Comparison of ENCODE assay signal across 14 cellular contexts in the genomic region with DNA sequence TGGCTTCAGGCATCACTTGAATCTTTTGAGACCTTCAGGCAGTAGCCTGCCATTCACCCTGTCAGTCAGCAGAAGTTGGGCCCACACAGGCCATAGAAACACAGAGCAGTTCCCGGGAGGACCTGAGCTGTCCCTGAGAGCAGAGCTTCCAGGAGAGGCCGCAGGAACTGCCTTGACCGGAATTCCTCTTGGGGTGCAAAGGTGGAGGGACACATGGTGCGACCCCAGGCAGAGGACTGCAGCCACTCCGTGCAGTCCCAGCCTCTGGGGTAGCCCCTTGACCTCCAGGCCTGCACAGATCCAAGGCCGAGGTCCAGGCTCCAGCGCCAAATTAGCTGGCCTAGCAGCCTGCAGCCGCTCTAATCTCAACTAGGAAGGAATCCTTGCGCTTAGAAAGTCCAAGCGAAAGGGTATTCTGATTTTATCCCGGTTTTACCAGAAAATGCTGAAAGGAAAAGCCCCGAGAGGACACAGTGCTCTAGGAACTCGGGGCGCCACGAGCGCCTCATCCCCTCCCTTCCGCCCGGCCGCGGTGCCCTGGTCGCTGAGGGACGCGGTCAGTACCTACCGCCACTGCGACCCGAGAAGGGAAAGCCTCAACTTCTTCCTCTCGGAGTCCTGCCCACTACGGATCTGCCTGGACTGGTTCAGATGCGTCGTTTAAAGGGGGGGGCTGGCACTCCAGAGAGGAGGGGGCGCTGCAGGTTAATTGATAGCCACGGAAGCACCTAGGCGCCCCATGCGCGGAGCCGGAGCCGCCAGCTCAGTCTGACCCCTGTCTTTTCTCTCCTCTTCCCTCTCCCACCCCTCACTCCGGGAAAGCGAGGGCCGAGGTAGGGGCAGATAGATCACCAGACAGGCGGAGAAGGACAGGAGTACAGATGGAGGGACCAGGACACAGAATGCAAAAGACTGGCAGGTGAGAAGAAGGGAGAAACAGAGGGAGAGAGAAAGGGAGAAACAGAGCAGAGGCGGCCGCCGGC. TPM values are rescaled to one million over a fixed set of nuclear protein-coding genes. Genes with fewer than 3 reads are reported as not detected.
DNase-seq lines count a peak whose midpoint lies in the region; ATAC-seq, FAIRE-seq and TF ChIP-seq lines count a peak whose summit lies in the region.
"Had no signal": no experiment of that assay in that cellular context is flagged by ENCODE, and none has a peak within 500 bp of the region (broad histone marks: within the 10 kb centered on the region; RNA-seq: fewer than 3 reads in every experiment).

No MANE protein-coding gene starts in this region.

- no peak overlapping the region; the same call in 1 of the 2 replicates for H2BK15ac ChIP-seq in H1 (ENCODE audit: low read length)

- H2AFZ ChIP-seq in H1 (ENCODE audit: low read length), result no peak overlapping the region; the same call in 1 of the 2 replicates

- TF ChIP-seq EP300 in H1 (IDR thresholded peaks at IDR 0.05; ENCODE audit: borderline replicate concordance in 1 of 2, low read depth in 2 of 2, low read length in 2 of 2), result no peak

- peaks cover 3 to 30% of the 10 kb centered on the region in 2 experiments for H4K20me1 ChIP-seq in H1 (replicated peaks in 1 of 2; ENCODE audit: control insufficient read depth in 1 of 2, insufficient read depth in 2 of 2, low read length in 2 of 2)

- WGBS in H1 (ENCODE audit: extremely low coverage in 1 of 2, insufficient coverage in 1 of 2, insufficient read length in 1 of 2, insufficient replicate concordance in 2 of 2, low coverage in 1 of 2, low lambda C conversion rate in 2 of 2, missing lambda C conversion rate in 1 of 2), 2 experiments, result 8% methylated on average over 22 of the region's 44 CpGs; no CpG with 5 or more reads in 1 of the 2 experiments

- no peak overlapping the region for H4K8ac ChIP-seq in H1 (ENCODE audit: extremely low read depth, insufficient read depth, low read length)

- H3K14ac ChIP-seq in H1 (ENCODE audit: insufficient read length), result no peak overlapping the region

- no peak for TF ChIP-seq POLR2A in H1 (IDR thresholded peaks at IDR 0.05; ENCODE audit: control extremely low read depth in 1 of 2, low read depth in 2 of 2, low read length in 2 of 2)

- H3K36me3 ChIP-seq in H1 (ENCODE audit: control insufficient read depth in 2 of 4, insufficient read depth in 4 of 4, low read length in 3 of 4), result peaks cover 0 to 10% (median 0%) of the 10 kb centered on the region in 4 experiments; a peak in 1 of 8 replicates
- H3K36me3 ChIP-seq: sigmoid colon had no signal

- no peak overlapping the region for H4K5ac ChIP-seq in H1 (ENCODE audit: insufficient read length, low read depth, low read length)

- no peak overlapping the region for H3K4ac ChIP-seq in H1 (replicated peaks; ENCODE audit: insufficient read length, low read depth, low read length)

- H3K4me1 ChIP-seq in H1 (replicated peaks in 1 of 4; ENCODE audit: control insufficient read depth in 3 of 4, insufficient read depth in 4 of 4, low read length in 3 of 4), result peaks cover 0 to 29% (median 22%) of the 10 kb centered on the region in 4 experiments; a peak in 5 of 7 replicates

- H3K27ac Mint-ChIP-seq in activated T-cell treated with anti-CD3 and anti-CD28 coated beads, Interleukin-2, amount 50 U/mL, for 72 hours, result no peak overlapping the region
- H3K27ac Mint-ChIP-seq in mesothelial cell of epicardium, result no peak overlapping the region
- no peak overlapping the region for H3K27ac Mint-ChIP-seq in stimulated activated memory B cell treated with anti-CD40 and anti-IgM and Interleukin-4, amounts not matched to agents 10 μg/mL and 1 μg/mL and 100 μg/mL, for 72 hours
- H3K27ac Mint-ChIP-seq: activated CD8-positive, alpha-beta memory T cell treated with anti-CD3 and anti-CD28 coated beads, Interleukin-2, amount 10 ng/mL, durations not matched to agents 7 days and 5 days had no signal

- H3K23me2 ChIP-seq in H1 (ENCODE audit: low read depth, low read length), result peaks cover 19% of the 10 kb centered on the region; the same call in 1 of the 2 replicates

- H3K9ac ChIP-seq in H1 (replicated peaks in 1 of 4; ENCODE audit: extremely low read depth in 1 of 4, low read depth in 3 of 4, low read length in 3 of 4), result 0 out of 7 replicates have a peak overlapping the region, but pooled peaks of 1 of the 4 experiments have one; percentile 14

- CTCF ChIA-PET in H1 (lab: Charles Lee; ENCODE audit: partially characterized antibody), result interaction anchor here (0.7 to 8.0 kb wide), 8 partner anchors 10 to 201 kb away, joined by 3 to 46 read pairs (median 8); no protein-coding TSS in a partner anchor

- H2BK12ac ChIP-seq in H1 (ENCODE audit: low read depth, low read length), result 0 out of 2 replicates have a peak overlapping the region, but pooled peaks have one; percentile 80

- H2AK5ac ChIP-seq in H1 (ENCODE audit: low read depth, low read length), result no peak overlapping the region

- TF ChIP-seq RAD21 in H1 (IDR thresholded peaks at IDR 0.05 in 1 of 2, conservative IDR thresholded peaks at IDR 0.05 in 1 of 2; ENCODE audit: low read depth in 2 of 2, low read length in 2 of 2), result no peak

- H2BK20ac ChIP-seq in H1 (ENCODE audit: low read length), result no peak overlapping the region

- POLR2A ChIA-PET in H1 (lab: Charles Lee; ENCODE audit: partially characterized antibody), result interaction anchor here (0.6 to 4.1 kb wide), 5 partner anchors 10 to 68 kb away, joined by 3 to 20 read pairs (median 3); no protein-coding TSS in a partner anchor

- H3K9me3 ChIP-seq in H1 (ENCODE audit: insufficient read depth in 2 of 2, low read depth in 1 of 2, low read length in 1 of 2), result no peaks in the 10 kb centered on the region
- H3K9me3 ChIP-seq: sigmoid colon had no signal

- no peak overlapping the region for H3K56ac ChIP-seq in H1 (replicated peaks; ENCODE audit: insufficient read length, low read depth, low read length)

- no peak for ATAC-seq in activated T-cell treated with anti-CD3 and anti-CD28 coated beads, Interleukin-2, amount 50 U/mL, for 72 hours (replicated peaks in 1 of 2)
- no peak for ATAC-seq in stimulated activated memory B cell treated with anti-CD40 and anti-IgM and Interleukin-4, amounts not matched to agents 10 μg/mL and 1 μg/mL and 100 μg/mL, for 72 hours
- no peak for ATAC-seq in HG02763 (IDR thresholded peaks at IDR 0.05; ENCODE audit: unreplicated experiment)
- ATAC-seq: activated CD8-positive, alpha-beta memory T cell treated with anti-CD3 and anti-CD28 coated beads, Interleukin-2, amount 10 ng/mL, durations not matched to agents 7 days and 5 days had no signal

- no peak overlapping the region for H2BK5ac ChIP-seq in H1 (ENCODE audit: low read depth, low read length)

- H2BK120ac ChIP-seq in H1 (replicated peaks; ENCODE audit: low read depth, low read length), result no peak overlapping the region

- H3K4me1 Mint-ChIP-seq in activated T-cell treated with anti-CD3 and anti-CD28 coated beads, Interleukin-2, amount 50 U/mL, for 72 hours (ENCODE audit: low read depth), result peaks cover 37% of the 10 kb centered on the region
- H3K4me1 Mint-ChIP-seq in mesothelial cell of epicardium, result peaks cover 20% of the 10 kb centered on the region
- H3K4me1 Mint-ChIP-seq in stimulated activated memory B cell treated with anti-CD40 and anti-IgM and Interleukin-4, amounts not matched to agents 10 μg/mL and 1 μg/mL and 100 μg/mL, for 72 hours, result peaks cover 53% of the 10 kb centered on the region

- H3K9me3 Mint-ChIP-seq in activated T-cell treated with anti-CD3 and anti-CD28 coated beads, Interleukin-2, amount 50 U/mL, for 72 hours, result no peaks in the 10 kb centered on the region
- no peaks in the 10 kb centered on the region for H3K9me3 Mint-ChIP-seq in mesothelial cell of epicardium
- H3K9me3 Mint-ChIP-seq in stimulated activated memory B cell treated with anti-CD40 and anti-IgM and Interleukin-4, amounts not matched to agents 10 μg/mL and 1 μg/mL and 100 μg/mL, for 72 hours, result no peaks in the 10 kb centered on the region

- H3K36me3 Mint-ChIP-seq in activated T-cell treated with anti-CD3 and anti-CD28 coated beads, Interleukin-2, amount 50 U/mL, for 72 hours (ENCODE audit: insufficient read depth in 2 of 2), result no peaks in the 10 kb centered on the region
- H3K36me3 Mint-ChIP-seq in mesothelial cell of epicardium, result no peaks in the 10 kb centered on the region
- no peaks in the 10 kb centered on the region for H3K36me3 Mint-ChIP-seq in stimulated activated memory B cell treated with anti-CD40 and anti-IgM and Interleukin-4, amounts not matched to agents 10 μg/mL and 1 μg/mL and 100 μg/mL, for 72 hours

- H4K91ac ChIP-seq in H1 (replicated peaks; ENCODE audit: insufficient read length, low read length), result no peak overlapping the region

- peak overlapping the region; percentile 80 to 83 for H3K4me2 ChIP-seq in H1 (ENCODE audit: insufficient read depth in 1 of 2, low read depth in 2 of 2, low read length in 2 of 2)

- no peak for DNase-seq in activated T-cell treated with anti-CD3 and anti-CD28 coated beads, Interleukin-2, amount 50 U/mL, for 72 hours
- DNase-seq in activated T-cell treated with anti-CD3 and anti-CD28 coated beads, Interleukin-2, amount 50 U/mL, for 1 hour, result no peak
- DNase-seq in H1 (ENCODE audit: low read depth in 1 of 2, low spot score in 2 of 2) (peak in 1 of 2 experiments; percentile 75), mesothelial cell of epicardium (ENCODE audit: low spot score in 2 of 2, unreplicated experiment in 2 of 2) (no peak), NCI-H1092 treated with DMSO at 0.1 percent for 48 hours (lab: John Stamatoyannopoulos, UW) (no peak)
- no peak for DNase-seq in activated CD4-positive, alpha-beta T cell treated with anti-CD3 and anti-CD28 coated beads for 48 hours
- DNase-seq: activated CD8-positive, alpha-beta memory T cell treated with anti-CD3 and anti-CD28 coated beads, Interleukin-2, amount 10 ng/mL, durations not matched to agents 7 days and 5 days; COR-L47; Kasumi-1; Right ventricle myocardium superior; sigmoid colon had no signal

- no peaks in the 10 kb centered on the region for H3K79me2 ChIP-seq in H1 (ENCODE audit: control insufficient read depth in 1 of 2, insufficient read depth in 2 of 2, low read length in 2 of 2)

- H3K27ac ChIP-seq in H1 (ENCODE audit: low read depth, low read length), result no peak overlapping the region
- H3K27ac ChIP-seq: sigmoid colon had no signal

- H3K4me3 Mint-ChIP-seq in activated T-cell treated with anti-CD3 and anti-CD28 coated beads, Interleukin-2, amount 50 U/mL, for 72 hours, result peak overlapping the region; percentile 59 to 69
- H3K4me3 Mint-ChIP-seq in mesothelial cell of epicardium, result peak overlapping the region; percentile 43
- H3K4me3 Mint-ChIP-seq in stimulated activated memory B cell treated with anti-CD40 and anti-IgM and Interleukin-4, amounts not matched to agents 10 μg/mL and 1 μg/mL and 100 μg/mL, for 72 hours, result peak overlapping the region; percentile 36
- H3K4me3 Mint-ChIP-seq: activated CD8-positive, alpha-beta memory T cell treated with anti-CD3 and anti-CD28 coated beads, Interleukin-2, amount 10 ng/mL, durations not matched to agents 7 days and 5 days had no signal

- no peak overlapping the region for H3K23ac ChIP-seq in H1 (ENCODE audit: insufficient read length)

- peaks cover 97 to 100% (median 100%) of the 10 kb centered on the region in 4 experiments for H3K27me3 ChIP-seq in H1 (replicated peaks in 1 of 4; ENCODE audit: control insufficient read depth in 3 of 4, extremely low read depth in 1 of 4, insufficient read depth in 3 of 4, low read length in 3 of 4)

- FAIRE-seq in H1 (lab: Jason Lieb, UNC), result no peak
- FAIRE-seq: A204.1 had no signal

- TF ChIP-seq CTCF in H1 (IDR thresholded peaks at IDR 0.05; ENCODE audit: control extremely low read depth in 1 of 3, insufficient read depth in 1 of 3, low read depth in 1 of 3, low read length in 3 of 3), result no peak
- TF ChIP-seq CTCF in mesothelial cell of epicardium (IDR thresholded peaks at IDR 0.05; ENCODE audit: unreplicated experiment), result no peak

- H3K4me3 ChIP-seq in H1 (ENCODE audit: extremely low read depth in 1 of 4, insufficient read depth in 2 of 4, low read depth in 3 of 4, low read length in 4 of 4), result peak overlapping the region; percentile 5 to 53 (median 34); a peak in 7 of 8 replicates

- H3K18ac ChIP-seq in H1 (ENCODE audit: extremely low read depth, low read length), result peak overlapping the region; percentile 60; the same call in 1 of the 2 replicates

- no peaks in the 10 kb centered on the region for H3K79me1 ChIP-seq in H1 (ENCODE audit: low read depth, low read length)

- H3K27me3 Mint-ChIP-seq in activated T-cell treated with anti-CD3 and anti-CD28 coated beads, Interleukin-2, amount 50 U/mL, for 72 hours (ENCODE audit: low read depth), result peaks cover 90% of the 10 kb centered on the region
- peaks cover 100% of the 10 kb centered on the region for H3K27me3 Mint-ChIP-seq in mesothelial cell of epicardium (ENCODE audit: low read depth)
- H3K27me3 Mint-ChIP-seq in stimulated activated memory B cell treated with anti-CD40 and anti-IgM and Interleukin-4, amounts not matched to agents 10 μg/mL and 1 μg/mL and 100 μg/mL, for 72 hours, result peaks cover 100% of the 10 kb centered on the region

RNA-seq across cellular contexts. Expression of a gene that starts 5.4 kb away (rescaled TPM):
- under 1 TPM in 1 of 2 donors, not detected in 1; 0.12 TPM for total RNA-seq in activated T-cell treated with anti-CD3 and anti-CD28 coated beads, Interleukin-2, amount 50 U/mL, for 72 hours
- 0.84 and 1.0 TPM in 2 replicates for total RNA-seq in H1 (2021; fragmentation: NEBNext Ultra II Directional; extraction: Animal tissue kit (Norgen Biotek cat#: 25700))
- 0.47 and 0.77 TPM in 2 replicates for polyA plus RNA-seq in H1 (2011; rRNA removed)
- polyA plus RNA-seq in H1 (2011; cell fraction: cytosol; rRNA removed), result 0.87 TPM
- 0.23 TPM for polyA plus RNA-seq in H1 (2011; cell fraction: nucleus; rRNA removed)
- polyA plus RNA-seq in H1 (2012, experiment 1 of 2), result 0.19 to 0.31 TPM (median 0.27 TPM) in 4 replicates
- polyA plus RNA-seq in H1 (2012, experiment 2 of 2), result 0.50 TPM
- polyA plus RNA-seq in H1 (2013, experiment 1 of 2), result 0.51 TPM
- polyA plus RNA-seq in H1 (2013, experiment 2 of 2), result 0.59 TPM
- polyA minus RNA-seq in H1 (2011; rRNA and poly(A)+ RNA removed), result 0.15 and 0.32 TPM in 2 replicates
- polyA minus RNA-seq in H1 (2011; cell fraction: cytosol; rRNA and poly(A)+ RNA removed), result 0.66 TPM
- 1.8 TPM for polyA minus RNA-seq in H1 (2011; cell fraction: nucleus; rRNA and poly(A)+ RNA removed)
- 0.11 TPM in 1 of 3 replicates, not detected in the others for total RNA-seq in mesothelial cell of epicardium
- total RNA-seq: activated CD8-positive, alpha-beta memory T cell treated with anti-CD3 and anti-CD28 coated beads, Interleukin-2, amount 10 ng/mL, durations not matched to agents 7 days and 5 days had no signal
